Comparison of ENCODE assay signal across 8 cellular contexts in the genomic region with DNA sequence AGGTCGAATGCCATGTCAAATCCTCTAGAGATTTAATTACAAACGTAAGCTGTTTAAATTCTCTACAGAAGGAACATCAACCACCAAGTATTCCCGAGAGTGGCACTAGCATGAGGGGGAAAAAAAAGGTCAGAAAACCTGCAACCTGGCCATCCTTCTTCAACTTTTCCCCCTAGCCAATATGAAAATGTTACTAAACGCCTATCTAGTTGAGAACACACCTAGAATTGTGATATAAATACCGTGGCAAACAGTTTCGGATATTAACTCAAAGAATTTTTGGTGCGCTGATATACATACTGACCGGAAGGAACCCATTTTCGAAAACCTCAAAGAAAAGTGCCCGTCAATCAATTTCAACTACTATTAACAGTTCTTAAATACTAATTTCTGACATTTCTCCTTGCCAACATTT. TPM values are rescaled to one million over a fixed set of nuclear protein-coding genes. Genes with fewer than 3 reads are reported as not detected.
A peak's percentile ranks its signal among the peaks of the same experiment; 100 is the strongest.
DNase-seq lines count a peak whose midpoint lies in the region; TF ChIP-seq lines count a peak whose summit lies in the region.

No MANE protein-coding gene starts in this region.

- H3K27ac Mint-ChIP-seq in CD8-positive, alpha-beta memory T cell = peak overlapping the region; percentile 63 to 100 (median 100)

- POLR2A ChIA-PET in CD8-positive, alpha-beta memory T cell (lab: Charles Lee) = interaction anchor here (1.1 to 2.2 kb wide), 3 partner anchors 11 to 117 kb away, joined by 3 to 10 read pairs (median 3); partner anchors contain the start of gene SUPT16H

- peak overlapping the region; percentile 94 for H3K4me3 ChIP-seq in CD8-positive, alpha-beta memory T cell (ENCODE audit: low read length)
- H3K4me3 ChIP-seq in neural cell (ENCODE audit: low read length) = peak overlapping the region; percentile 74

- peaks cover 34% of the 10 kb centered on the region for H3K36me3 ChIP-seq in CD8-positive, alpha-beta memory T cell (ENCODE audit: insufficient read depth, low read length)
- peaks cover 4% of the 10 kb centered on the region for H3K36me3 ChIP-seq in neural cell (ENCODE audit: insufficient read depth, low read length)

- H3K9me2 ChIP-seq in neural cell (ENCODE audit: insufficient read depth, low read length) = no peaks in the 10 kb centered on the region

- H3K27ac ChIP-seq in CD8-positive, alpha-beta memory T cell (ENCODE audit: low read depth, low read length) = peak overlapping the region; percentile 10
- no peak overlapping the region for H3K27ac ChIP-seq in neural cell (ENCODE audit: low read length)

- peak overlapping the region; percentile 97 to 100 (median 99) for H3K4me3 Mint-ChIP-seq in CD8-positive, alpha-beta memory T cell

- peaks cover 58 to 61% (median 60%) of the 10 kb centered on the region in 3 donors for H3K4me1 Mint-ChIP-seq in CD8-positive, alpha-beta memory T cell

- H3K4me2 ChIP-seq in neural cell (ENCODE audit: low read length) = peak overlapping the region; percentile 91

- peaks cover 17 to 64% (median 19%) of the 10 kb centered on the region in 3 donors for H3K36me3 Mint-ChIP-seq in CD8-positive, alpha-beta memory T cell

- H3K4me1 ChIP-seq in CD8-positive, alpha-beta memory T cell (ENCODE audit: insufficient read depth, low read length) = peaks cover 53% of the 10 kb centered on the region

- H3K9me3 Mint-ChIP-seq in CD8-positive, alpha-beta memory T cell = peaks cover 0 to 2% (median 0%) of the 10 kb centered on the region in 5 donors

- no peak for TF ChIP-seq RAD21 in neural cell (conservative IDR thresholded peaks at IDR 0.05)

- DNase-seq in CD8-positive, alpha-beta memory T cell = no peak
- peak; percentile 50 for DNase-seq in NAMALWA (ENCODE audit: low spot score)
- peak; percentile 17 for DNase-seq in dermis blood vessel endothelial cell
- DNase-seq in islet precursor cell = no peak
- DNase-seq in NCI-H187 treated with DMSO at 0.1 percent for 48 hours (lab: John Stamatoyannopoulos, UW) = no peak
- no peak for DNase-seq in activated CD8-positive, alpha-beta memory T cell treated with anti-CD3 and anti-CD28 coated beads, Interleukin-2, amount 50 U/mL, for 4 hours
- no peak for DNase-seq in NCI-H510A (lab: John Stamatoyannopoulos, UW)

- CTCF ChIA-PET in CD8-positive, alpha-beta memory T cell (lab: Charles Lee) = interaction anchor here (1.6 to 1.9 kb wide), 3 partner anchors 9 to 40 kb away, joined by 3 to 4 read pairs (median 4); no protein-coding TSS in a partner anchor

- peaks cover 41% of the 10 kb centered on the region for H4K20me1 ChIP-seq in neural cell (ENCODE audit: insufficient read depth)

- no peak for TF ChIP-seq CTCF in neural cell (IDR thresholded peaks at IDR 0.05; ENCODE audit: poor library complexity, severe bottlenecking)

- no peaks in the 10 kb centered on the region for H3K9me3 ChIP-seq in CD8-positive, alpha-beta memory T cell (ENCODE audit: low read length)
- H3K9me3 ChIP-seq in neural cell (ENCODE audit: low read length) = no peaks in the 10 kb centered on the region

- no peak for TF ChIP-seq EP300 in neural cell (conservative IDR thresholded peaks at IDR 0.05; ENCODE audit: poor library complexity, severe bottlenecking)

- H3K27me3 ChIP-seq in CD8-positive, alpha-beta memory T cell (ENCODE audit: insufficient read depth, low read length, poor library complexity, severe bottlenecking) = no peaks in the 10 kb centered on the region
- no peaks in the 10 kb centered on the region for H3K27me3 ChIP-seq in neural cell (ENCODE audit: insufficient read depth, low read depth, low read length)

- H3F3A ChIP-seq in neural cell (ENCODE audit: insufficient read depth, low read length, poor library complexity, severe bottlenecking) = no peaks in the 10 kb centered on the region

- peaks cover 0 to 4% of the 10 kb centered on the region in 2 donors for H3K27me3 Mint-ChIP-seq in CD8-positive, alpha-beta memory T cell

- H2AFZ ChIP-seq in neural cell (ENCODE audit: low read depth, low read length) = no peak overlapping the region

- H3K79me2 ChIP-seq in neural cell (replicated peaks; ENCODE audit: insufficient read depth, low read length) = peaks cover 67% of the 10 kb centered on the region

- H3K9ac ChIP-seq in neural cell (ENCODE audit: low read length) = peak overlapping the region; percentile 96

TF ChIP-seq in neural cell, 6 proteins besides CTCF, POLR2A, EP300 and RAD21:
- no peak for TF ChIP-seq EZH2 (IDR thresholded peaks at IDR 0.05; ENCODE audit: borderline replicate concordance, insufficient read depth, low read length, poor library complexity, severe bottlenecking)
- TF ChIP-seq, protein P1, sequence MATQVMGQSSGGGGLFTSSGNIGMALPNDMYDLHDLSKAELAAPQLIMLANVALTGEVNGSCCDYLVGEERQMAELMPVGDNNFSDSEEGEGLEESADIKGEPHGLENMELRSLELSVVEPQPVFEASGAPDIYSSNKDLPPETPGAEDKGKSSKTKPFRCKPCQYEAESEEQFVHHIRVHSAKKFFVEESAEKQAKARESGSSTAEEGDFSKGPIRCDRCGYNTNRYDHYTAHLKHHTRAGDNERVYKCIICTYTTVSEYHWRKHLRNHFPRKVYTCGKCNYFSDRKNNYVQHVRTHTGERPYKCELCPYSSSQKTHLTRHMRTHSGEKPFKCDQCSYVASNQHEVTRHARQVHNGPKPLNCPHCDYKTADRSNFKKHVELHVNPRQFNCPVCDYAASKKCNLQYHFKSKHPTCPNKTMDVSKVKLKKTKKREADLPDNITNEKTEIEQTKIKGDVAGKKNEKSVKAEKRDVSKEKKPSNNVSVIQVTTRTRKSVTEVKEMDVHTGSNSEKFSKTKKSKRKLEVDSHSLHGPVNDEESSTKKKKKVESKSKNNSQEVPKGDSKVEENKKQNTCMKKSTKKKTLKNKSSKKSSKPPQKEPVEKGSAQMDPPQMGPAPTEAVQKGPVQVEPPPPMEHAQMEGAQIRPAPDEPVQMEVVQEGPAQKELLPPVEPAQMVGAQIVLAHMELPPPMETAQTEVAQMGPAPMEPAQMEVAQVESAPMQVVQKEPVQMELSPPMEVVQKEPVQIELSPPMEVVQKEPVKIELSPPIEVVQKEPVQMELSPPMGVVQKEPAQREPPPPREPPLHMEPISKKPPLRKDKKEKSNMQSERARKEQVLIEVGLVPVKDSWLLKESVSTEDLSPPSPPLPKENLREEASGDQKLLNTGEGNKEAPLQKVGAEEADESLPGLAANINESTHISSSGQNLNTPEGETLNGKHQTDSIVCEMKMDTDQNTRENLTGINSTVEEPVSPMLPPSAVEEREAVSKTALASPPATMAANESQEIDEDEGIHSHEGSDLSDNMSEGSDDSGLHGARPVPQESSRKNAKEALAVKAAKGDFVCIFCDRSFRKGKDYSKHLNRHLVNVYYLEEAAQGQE (IDR thresholded peaks at IDR 0.05; ENCODE audit: borderline replicate concordance) = no peak
- TF ChIP-seq MXI1 (conservative IDR thresholded peaks at IDR 0.05; ENCODE audit: poor library complexity, severe bottlenecking) = no peak
- TF ChIP-seq POLR2AphosphoS5 (IDR thresholded peaks at IDR 0.05) = no peak
- TF ChIP-seq SMC3 (conservative IDR thresholded peaks at IDR 0.05; ENCODE audit: poor library complexity) = no peak
- TF ChIP-seq TAF1 (IDR thresholded peaks at IDR 0.05; ENCODE audit: low read depth) = no peak
TF ChIP-seq in neural cell: peak in this region for 0.

RNA-seq across cellular contexts. Expression of gene HNRNPC, which starts 1.8 kb away (rescaled TPM):
- total RNA-seq in CD8-positive, alpha-beta memory T cell = 1,000 to 10,000 TPM; 1,158 to 1,180 TPM
- polyA plus RNA-seq in CD8-positive, alpha-beta memory T cell = 700 TPM
- total RNA-seq in dermis blood vessel endothelial cell = 601 and 625 TPM in 2 replicates
- polyA plus RNA-seq in neural cell = 1,176 and 1,189 TPM in 2 replicates
- 758 and 866 TPM in 2 replicates for polyA minus RNA-seq in neural cell

RNA-seq across cellular contexts. Expression of gene RPGRIP1, which starts 12.4 kb away (rescaled TPM):
- not detected for total RNA-seq in CD8-positive, alpha-beta memory T cell
- not detected for polyA plus RNA-seq in CD8-positive, alpha-beta memory T cell
- total RNA-seq in dermis blood vessel endothelial cell = 0.33 TPM in 1 of 2 replicates, not detected in the other
- not detected in 2 replicates for polyA plus RNA-seq in neural cell
- not detected in 2 replicates for polyA minus RNA-seq in neural cell

Comparison
In these comparisons a context has a peak if more than half of its experiments do, and no peak if none do; other contexts are left out.
1. DNase-seq: peak in NAMALWA (single experiment) and dermis blood vessel endothelial cell (single experiment); none in CD8-positive, alpha-beta memory T cell (0 of 5), islet precursor cell (single experiment), NCI-H187 treated with DMSO at 0.1 percent for 48 hours (single experiment), activated CD8-positive, alpha-beta memory T cell treated with anti-CD3 and anti-CD28 coated beads, Interleukin-2, amount 50 U/mL, for 4 hours (single experiment) and NCI-H510A (single experiment).